Comparison of ENCODE assay signal across 15 cellular contexts in the genomic region with DNA sequence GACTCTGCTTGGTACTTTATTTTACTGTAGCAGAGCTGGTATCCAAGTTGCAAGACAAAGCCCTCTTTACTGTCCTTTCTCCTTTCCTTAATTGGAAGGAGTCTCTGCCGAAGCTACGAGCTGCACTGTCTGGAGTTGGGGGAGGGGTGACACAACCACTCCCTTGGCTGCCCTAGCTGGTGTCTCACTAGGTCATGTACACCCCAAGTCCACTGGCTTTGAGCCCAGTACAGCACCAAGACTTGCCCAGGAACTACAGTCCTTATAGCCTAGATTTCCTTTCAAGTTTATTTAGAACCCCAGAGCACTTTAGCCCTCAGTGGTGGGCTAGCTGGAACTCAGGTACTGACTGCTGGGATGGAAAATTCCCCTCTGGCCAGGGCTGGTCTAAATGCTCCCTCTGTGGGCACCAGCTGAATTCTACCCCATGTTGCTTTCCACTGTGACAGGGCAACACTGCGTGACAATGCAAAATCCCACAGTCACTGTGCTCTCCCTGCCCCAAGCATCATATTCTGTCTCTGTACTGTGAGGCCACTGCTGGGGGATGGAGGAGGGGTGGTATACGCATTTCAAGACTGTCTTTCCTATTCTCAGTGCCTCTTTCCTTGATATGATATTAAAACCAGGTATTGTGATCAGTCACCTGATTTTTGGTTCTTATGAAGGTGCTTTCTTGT. TPM values are rescaled to one million over a fixed set of nuclear protein-coding genes. Genes with fewer than 3 reads are reported as not detected.
"Had no signal": no experiment of that assay in that cellular context is flagged by ENCODE, and none has a peak within 500 bp of the region (broad histone marks: within the 10 kb centered on the region; RNA-seq: fewer than 3 reads in every experiment).

No MANE protein-coding gene starts in this region.

- H3K4me3 Mint-ChIP-seq: activated CD4-positive, alpha-beta T cell treated with anti-CD3 and anti-CD28 coated beads for 36 hours; activated CD8-positive, alpha-beta T cell treated with anti-CD3 and anti-CD28 coated beads, Interleukin-2, amount 10 ng/mL, durations not matched to agents 7 days and 5 days; activated T-helper 1 cell treated with anti-CD3 and anti-CD28 coated beads, Interleukin-12 subunit alpha, Interleukin-12 subunit beta, Interleukin-2, Interleukin-4 antibody, amounts not matched to agents 30 ng/mL and 10 ng/mL and 1 ng/mL, durations not matched to agents 14 hours and 24 hours and 36 hours; naive thymus-derived CD4-positive, alpha-beta T cell; stimulated activated effector memory CD8-positive, alpha-beta T cell treated with anti-CD3 and anti-CD28 coated beads, Interleukin-12 subunit alpha, Interleukin-12 subunit beta, amount 100 ng/mL, for 72 hours had no signal

- H3K4me3 ChIP-seq: ascending aorta, colonic mucosa, lung, smooth muscle cell, tibial nerve had no signal

- H3K27me3 ChIP-seq: ascending aorta, colonic mucosa, tibial nerve had no signal

- H3K4me1 ChIP-seq: ascending aorta, colonic mucosa, tibial nerve had no signal

- DNase-seq: activated CD4-positive, alpha-beta T cell treated with anti-CD3 and anti-CD28 coated beads for 36 hours; activated CD8-positive, alpha-beta T cell treated with anti-CD3 and anti-CD28 coated beads, Interleukin-2, amount 10 ng/mL, durations not matched to agents 7 days and 5 days; activated naive CD4-positive, alpha-beta T cell; colonic mucosa; left cardiac atrium; naive thymus-derived CD4-positive, alpha-beta T cell; right cardiac atrium; T-helper 9 cell had no signal

- H3K4me2 ChIP-seq: smooth muscle cell had no signal

- H3K4me1 Mint-ChIP-seq: activated CD4-positive, alpha-beta T cell treated with anti-CD3 and anti-CD28 coated beads for 36 hours; naive thymus-derived CD4-positive, alpha-beta T cell; stimulated activated effector memory CD8-positive, alpha-beta T cell treated with anti-CD3 and anti-CD28 coated beads, Interleukin-12 subunit alpha, Interleukin-12 subunit beta, amount 100 ng/mL, for 72 hours had no signal

- H3K27me3 Mint-ChIP-seq: activated CD4-positive, alpha-beta T cell treated with anti-CD3 and anti-CD28 coated beads for 36 hours had no signal

- H3K27ac Mint-ChIP-seq: activated CD4-positive, alpha-beta T cell treated with anti-CD3 and anti-CD28 coated beads for 36 hours; activated CD8-positive, alpha-beta T cell treated with anti-CD3 and anti-CD28 coated beads, Interleukin-2, amount 10 ng/mL, durations not matched to agents 7 days and 5 days; activated T-helper 1 cell treated with anti-CD3 and anti-CD28 coated beads, Interleukin-12 subunit alpha, Interleukin-12 subunit beta, Interleukin-2, Interleukin-4 antibody, amounts not matched to agents 30 ng/mL and 10 ng/mL and 1 ng/mL, durations not matched to agents 14 hours and 24 hours and 36 hours; naive thymus-derived CD4-positive, alpha-beta T cell; stimulated activated effector memory CD8-positive, alpha-beta T cell treated with anti-CD3 and anti-CD28 coated beads, Interleukin-12 subunit alpha, Interleukin-12 subunit beta, amount 100 ng/mL, for 72 hours had no signal

- H3K36me3 Mint-ChIP-seq: stimulated activated effector memory CD8-positive, alpha-beta T cell treated with anti-CD3 and anti-CD28 coated beads, Interleukin-12 subunit alpha, Interleukin-12 subunit beta, amount 100 ng/mL, for 72 hours had no signal

- H3K27ac ChIP-seq: ascending aorta, colonic mucosa, tibial nerve had no signal

- H3K9me3 ChIP-seq: colonic mucosa had no signal

- ATAC-seq: activated CD4-positive, alpha-beta T cell treated with anti-CD3 and anti-CD28 coated beads for 36 hours; activated CD8-positive, alpha-beta T cell treated with anti-CD3 and anti-CD28 coated beads, Interleukin-2, amount 10 ng/mL, durations not matched to agents 7 days and 5 days; left cardiac atrium; naive thymus-derived CD4-positive, alpha-beta T cell; right cardiac atrium; stimulated activated effector memory CD8-positive, alpha-beta T cell treated with anti-CD3 and anti-CD28 coated beads, Interleukin-12 subunit alpha, Interleukin-12 subunit beta, amount 100 ng/mL, for 72 hours had no signal

- H3K9me3 Mint-ChIP-seq: stimulated activated effector memory CD8-positive, alpha-beta T cell treated with anti-CD3 and anti-CD28 coated beads, Interleukin-12 subunit alpha, Interleukin-12 subunit beta, amount 100 ng/mL, for 72 hours had no signal

- H3K36me3 ChIP-seq: ascending aorta, colonic mucosa, tibial nerve had no signal

RNA-seq across cellular contexts. Expression of a gene that starts 18.4 kb away (rescaled TPM):
- total RNA-seq: cardiac septum, smooth muscle cell had no signal
